In the genomic region with DNA sequence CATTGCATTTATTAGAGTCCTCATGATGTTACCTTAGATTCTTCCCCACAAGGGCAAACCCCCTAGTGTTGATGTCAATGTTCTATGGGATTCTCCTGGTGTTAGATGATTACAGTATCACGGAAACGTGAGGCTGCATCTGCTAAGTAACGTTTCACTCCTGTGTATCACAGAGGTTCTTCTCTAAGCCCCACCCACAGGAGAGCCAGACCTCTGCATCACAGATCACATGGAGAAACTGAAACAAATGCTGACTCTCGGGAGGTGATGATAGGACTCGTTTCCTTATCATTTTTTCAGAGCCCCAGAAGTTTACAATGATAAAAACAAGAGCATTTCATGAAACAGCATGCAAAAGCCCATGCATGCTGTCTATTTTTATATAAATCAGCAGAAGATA, we compare ENCODE assay signal across 8 cellular contexts.
A peak's percentile ranks its signal among the peaks of the same experiment; 100 is the strongest.
DNase-seq lines count a peak whose midpoint lies in the region; ATAC-seq, FAIRE-seq and TF ChIP-seq lines count a peak whose summit lies in the region.

No MANE protein-coding gene starts in this region.

- no peaks in the 10 kb centered on the region for H4K20me1 ChIP-seq in GM12878 (ENCODE audit: control insufficient read depth, insufficient read depth)

- H3K9me3 ChIP-seq in GM12878 (replicated peaks; ENCODE audit: control insufficient read depth, insufficient read depth, low read length), result no peaks in the 10 kb centered on the region; the same call in 2 of the 3 replicates

- DNase-seq in NAMALWA (ENCODE audit: low spot score) (peak; percentile 27), GM12878 (ENCODE audit: low read depth, low spot score) (no peak), EL (no peak), hepatic stellate cell (ENCODE audit: low spot score) (no peak), C1 segment of cervical spinal cord (lab: John Stamatoyannopoulos, UW) (no peak)
- DNase-seq in effector CD8-positive, alpha-beta T cell (lab: John Stamatoyannopoulos, UW), result no peak

- TF ChIP-seq RAD21 in GM12878 (IDR thresholded peaks at IDR 0.05; ENCODE audit: insufficient read depth, low read depth, low read length), result no peak

- H2AFZ ChIP-seq in GM12878 (ENCODE audit: control insufficient read depth, low read depth, low read length), result no peak overlapping the region

- no peak overlapping the region for H3K27ac ChIP-seq in GM12878 (ENCODE audit: control insufficient read depth, insufficient read depth)

- H3K9ac ChIP-seq in GM12878 (ENCODE audit: control insufficient read depth, insufficient read depth, low read length), result no peak overlapping the region

- RAD21 ChIA-PET in GM12878 (lab: Charles Lee; ENCODE audit: unreplicated experiment), result no interaction called here

- peak overlapping the region; percentile 19; the same call in 1 of the 2 replicates for H3K4me3 ChIP-seq in GM12878

- no peak for TF ChIP-seq EP300 in GM12878 (IDR thresholded peaks at IDR 0.05; ENCODE audit: borderline replicate concordance in 1 of 2, control insufficient read depth in 1 of 2, low read depth in 2 of 2, low read length in 2 of 2)

- no TSS peak for BruUV-seq in GM12878 (replicated peaks; lab: Mats Ljungman, UMichigan)

- FAIRE-seq in GM12878 (lab: Jason Lieb, UNC), result peak; percentile 52

- SMC1A ChIA-PET in GM12878 (lab: Charles Lee; ENCODE audit: uncharacterized antibody, unreplicated experiment), result interaction anchor here (1.4 kb wide), 1 partner anchor 8 kb away, joined by 4 read pairs; no protein-coding TSS in a partner anchor

- no peak for TF ChIP-seq POLR2A in GM12878 (IDR thresholded peaks at IDR 0.05; ENCODE audit: low read depth, low read length)

- peak overlapping the region; percentile 49 for H3K4me2 ChIP-seq in GM12878 (ENCODE audit: control insufficient read depth, insufficient read depth)

- no peaks in the 10 kb centered on the region for H3K79me2 ChIP-seq in GM12878 (ENCODE audit: control insufficient read depth, insufficient read depth, low read length)

- no peaks in the 10 kb centered on the region for H3K27me3 ChIP-seq in GM12878 (replicated peaks in 1 of 2; ENCODE audit: control insufficient read depth in 2 of 2, insufficient read depth in 2 of 2, low read length in 1 of 2)

- CTCF ChIA-PET in GM12878 (lab: Yijun Ruan, JAX), result interaction anchor here (0.9 kb wide), 1 partner anchor 11 kb away, joined by 3 read pairs; no protein-coding TSS in a partner anchor

- 7% methylated on average over 5 of the region's 5 CpGs for WGBS in GM12878 (ENCODE audit: insufficient coverage, insufficient replicate concordance, low lambda C conversion rate, missing lambda C conversion rate)

- ATAC-seq in GM18498 (IDR thresholded peaks at IDR 0.05; ENCODE audit: unreplicated experiment) (peak; percentile 77), GM21737 (IDR thresholded peaks at IDR 0.05; ENCODE audit: unreplicated experiment) (peak; percentile 65), GM12878 (peak; percentile 87)

- TF ChIP-seq CTCF in GM12878 (IDR thresholded peaks at IDR 0.05 in 2 of 3, conservative IDR thresholded peaks at IDR 0.05 in 1 of 3; ENCODE audit: control insufficient read depth in 2 of 3, extremely low read depth in 1 of 3, insufficient read depth in 1 of 3, low read depth in 3 of 3, low read length in 3 of 3), result no peak

- intact Hi-C loops in GM12878 (cut with micrococcal nuclease; ENCODE audit: unreplicated experiment), result no loop called here

- H3K36me3 ChIP-seq in GM12878 (ENCODE audit: control insufficient read depth in 2 of 2, insufficient read depth in 2 of 2, low read length in 1 of 2), result no peaks in the 10 kb centered on the region

- in situ Hi-C loops in GM12878 (cut with MboI), result no loop called here

- POLR2A ChIA-PET in GM12878 (lab: Charles Lee), result interaction anchor here (0.6 kb wide), 1 partner anchor 436 kb away, joined by 6 read pairs; no protein-coding TSS in a partner anchor

- peaks cover 34% of the 10 kb centered on the region for H3K4me1 ChIP-seq in GM12878 (ENCODE audit: control insufficient read depth, insufficient read depth, low read length)

TF ChIP-seq in GM12878, 131 proteins besides CTCF, POLR2A, EP300 and RAD21 (continues in another document):
- TF ChIP-seq HDGF (IDR thresholded peaks at IDR 0.05) (no peak), TARDBP (IDR thresholded peaks at IDR 0.05; ENCODE audit: borderline replicate concordance) (no peak), BHLHE40 (IDR thresholded peaks at IDR 0.05; ENCODE audit: borderline replicate concordance in 1 of 2, low read depth in 2 of 2, low read length in 1 of 2) (0 out of 4 replicates have a peak, but pooled peaks of 1 of the 2 experiments have one; percentile 23), POLR2AphosphoS5 (IDR thresholded peaks at IDR 0.05; ENCODE audit: low read length) (no peak), SRF (IDR thresholded peaks at IDR 0.05; ENCODE audit: low read depth in 2 of 2, low read length in 2 of 2) (no peak), RCOR1 (conservative IDR thresholded peaks at IDR 0.05; ENCODE audit: low read depth, low read length) (no peak), RAD51 (IDR thresholded peaks at IDR 0.05) (peak; percentile 38; the same call in 1 of the 2 replicates), CBX3 (IDR thresholded peaks at IDR 0.05; ENCODE audit: borderline replicate concordance, low read depth) (no peak), NR2C2 (IDR thresholded peaks at IDR 0.05; ENCODE audit: borderline replicate concordance, control insufficient read depth, insufficient read length, low read depth) (no peak), RB1 (IDR thresholded peaks at IDR 0.05; ENCODE audit: borderline replicate concordance) (no peak), IKZF2 (IDR thresholded peaks at IDR 0.05) (no peak), EGR1 (IDR thresholded peaks at IDR 0.05; ENCODE audit: borderline replicate concordance in 1 of 2, low read depth in 2 of 2, low read length in 2 of 2) (no peak)
- TF ChIP-seq, protein P1, sequence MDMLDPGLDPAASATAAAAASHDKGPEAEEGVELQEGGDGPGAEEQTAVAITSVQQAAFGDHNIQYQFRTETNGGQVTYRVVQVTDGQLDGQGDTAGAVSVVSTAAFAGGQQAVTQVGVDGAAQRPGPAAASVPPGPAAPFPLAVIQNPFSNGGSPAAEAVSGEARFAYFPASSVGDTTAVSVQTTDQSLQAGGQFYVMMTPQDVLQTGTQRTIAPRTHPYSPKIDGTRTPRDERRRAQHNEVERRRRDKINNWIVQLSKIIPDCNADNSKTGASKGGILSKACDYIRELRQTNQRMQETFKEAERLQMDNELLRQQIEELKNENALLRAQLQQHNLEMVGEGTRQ (IDR thresholded peaks at IDR 0.05; ENCODE audit: borderline replicate concordance, low read depth, low read length), result peak; percentile 24; the same call in 1 of the 2 replicates
- TF ChIP-seq, protein P2, sequence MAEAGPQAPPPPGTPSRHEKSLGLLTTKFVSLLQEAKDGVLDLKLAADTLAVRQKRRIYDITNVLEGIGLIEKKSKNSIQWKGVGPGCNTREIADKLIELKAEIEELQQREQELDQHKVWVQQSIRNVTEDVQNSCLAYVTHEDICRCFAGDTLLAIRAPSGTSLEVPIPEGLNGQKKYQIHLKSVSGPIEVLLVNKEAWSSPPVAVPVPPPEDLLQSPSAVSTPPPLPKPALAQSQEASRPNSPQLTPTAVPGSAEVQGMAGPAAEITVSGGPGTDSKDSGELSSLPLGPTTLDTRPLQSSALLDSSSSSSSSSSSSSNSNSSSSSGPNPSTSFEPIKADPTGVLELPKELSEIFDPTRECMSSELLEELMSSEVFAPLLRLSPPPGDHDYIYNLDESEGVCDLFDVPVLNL (IDR thresholded peaks at IDR 0.05; ENCODE audit: low read depth, low read length), result no peak
- TF ChIP-seq, protein P3, sequence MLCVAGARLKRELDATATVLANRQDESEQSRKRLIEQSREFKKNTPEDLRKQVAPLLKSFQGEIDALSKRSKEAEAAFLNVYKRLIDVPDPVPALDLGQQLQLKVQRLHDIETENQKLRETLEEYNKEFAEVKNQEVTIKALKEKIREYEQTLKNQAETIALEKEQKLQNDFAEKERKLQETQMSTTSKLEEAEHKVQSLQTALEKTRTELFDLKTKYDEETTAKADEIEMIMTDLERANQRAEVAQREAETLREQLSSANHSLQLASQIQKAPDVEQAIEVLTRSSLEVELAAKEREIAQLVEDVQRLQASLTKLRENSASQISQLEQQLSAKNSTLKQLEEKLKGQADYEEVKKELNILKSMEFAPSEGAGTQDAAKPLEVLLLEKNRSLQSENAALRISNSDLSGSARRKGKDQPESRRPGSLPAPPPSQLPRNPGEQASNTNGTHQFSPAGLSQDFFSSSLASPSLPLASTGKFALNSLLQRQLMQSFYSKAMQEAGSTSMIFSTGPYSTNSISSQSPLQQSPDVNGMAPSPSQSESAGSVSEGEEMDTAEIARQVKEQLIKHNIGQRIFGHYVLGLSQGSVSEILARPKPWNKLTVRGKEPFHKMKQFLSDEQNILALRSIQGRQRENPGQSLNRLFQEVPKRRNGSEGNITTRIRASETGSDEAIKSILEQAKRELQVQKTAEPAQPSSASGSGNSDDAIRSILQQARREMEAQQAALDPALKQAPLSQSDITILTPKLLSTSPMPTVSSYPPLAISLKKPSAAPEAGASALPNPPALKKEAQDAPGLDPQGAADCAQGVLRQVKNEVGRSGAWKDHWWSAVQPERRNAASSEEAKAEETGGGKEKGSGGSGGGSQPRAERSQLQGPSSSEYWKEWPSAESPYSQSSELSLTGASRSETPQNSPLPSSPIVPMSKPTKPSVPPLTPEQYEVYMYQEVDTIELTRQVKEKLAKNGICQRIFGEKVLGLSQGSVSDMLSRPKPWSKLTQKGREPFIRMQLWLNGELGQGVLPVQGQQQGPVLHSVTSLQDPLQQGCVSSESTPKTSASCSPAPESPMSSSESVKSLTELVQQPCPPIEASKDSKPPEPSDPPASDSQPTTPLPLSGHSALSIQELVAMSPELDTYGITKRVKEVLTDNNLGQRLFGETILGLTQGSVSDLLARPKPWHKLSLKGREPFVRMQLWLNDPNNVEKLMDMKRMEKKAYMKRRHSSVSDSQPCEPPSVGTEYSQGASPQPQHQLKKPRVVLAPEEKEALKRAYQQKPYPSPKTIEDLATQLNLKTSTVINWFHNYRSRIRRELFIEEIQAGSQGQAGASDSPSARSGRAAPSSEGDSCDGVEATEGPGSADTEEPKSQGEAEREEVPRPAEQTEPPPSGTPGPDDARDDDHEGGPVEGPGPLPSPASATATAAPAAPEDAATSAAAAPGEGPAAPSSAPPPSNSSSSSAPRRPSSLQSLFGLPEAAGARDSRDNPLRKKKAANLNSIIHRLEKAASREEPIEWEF (IDR thresholded peaks at IDR 0.05; ENCODE audit: insufficient replicate concordance, low read depth, low read length), result no peak
- TF ChIP-seq, protein P4, sequence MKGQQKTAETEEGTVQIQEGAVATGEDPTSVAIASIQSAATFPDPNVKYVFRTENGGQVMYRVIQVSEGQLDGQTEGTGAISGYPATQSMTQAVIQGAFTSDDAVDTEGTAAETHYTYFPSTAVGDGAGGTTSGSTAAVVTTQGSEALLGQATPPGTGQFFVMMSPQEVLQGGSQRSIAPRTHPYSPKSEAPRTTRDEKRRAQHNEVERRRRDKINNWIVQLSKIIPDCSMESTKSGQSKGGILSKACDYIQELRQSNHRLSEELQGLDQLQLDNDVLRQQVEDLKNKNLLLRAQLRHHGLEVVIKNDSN (IDR thresholded peaks at IDR 0.05; ENCODE audit: borderline replicate concordance, extremely low read length, insufficient read depth, low read depth, low read length), result peak; percentile 51
